10 cellular contexts compared by ENCODE assay signal in the genomic region with DNA sequence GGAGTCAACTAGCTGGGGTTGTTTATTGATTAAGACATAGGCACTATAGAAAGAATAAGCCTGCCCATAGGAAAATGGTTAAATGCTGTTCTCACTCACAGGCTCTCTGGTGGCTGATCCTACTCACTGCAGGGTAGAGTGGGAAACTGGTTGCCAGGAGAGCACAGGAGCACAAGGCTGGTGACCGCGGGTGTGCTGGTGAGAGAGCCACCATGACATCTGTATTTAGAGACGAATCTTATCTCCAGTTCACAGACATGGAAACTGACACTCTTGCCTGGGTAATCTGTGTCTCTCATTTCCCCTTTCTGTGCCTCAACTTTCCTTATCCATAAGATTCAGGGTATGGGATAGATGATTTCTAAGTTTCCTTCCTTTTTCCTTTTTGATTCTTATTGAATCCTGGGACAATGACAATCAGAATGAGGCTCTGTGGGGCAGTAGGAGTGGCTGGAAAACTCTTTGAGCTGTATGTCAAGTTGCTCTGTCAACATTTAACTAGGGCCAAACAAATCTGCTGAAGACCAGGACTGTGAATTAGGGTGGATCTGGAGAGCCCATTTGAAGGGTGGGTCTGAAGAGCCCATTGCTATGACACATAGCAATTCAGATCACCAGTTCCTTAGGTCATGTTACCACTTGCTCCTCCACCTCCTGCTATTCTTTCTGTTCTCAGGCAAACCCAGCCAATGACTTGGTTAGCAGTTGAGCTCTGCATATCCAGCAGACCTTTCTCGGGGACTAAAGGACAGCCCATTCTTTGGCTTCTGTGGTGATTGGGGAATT.
A peak's percentile ranks its signal among the peaks of the same experiment; 100 is the strongest.
DNase-seq lines count a peak whose midpoint lies in the region; ATAC-seq, FAIRE-seq and TF ChIP-seq lines count a peak whose summit lies in the region.
"Had no signal": no experiment of that assay in that cellular context is flagged by ENCODE, and none has a peak within 500 bp of the region (broad histone marks: within the 10 kb centered on the region; RNA-seq: fewer than 3 reads in every experiment).

No MANE protein-coding gene starts in this region.

- SMC1A ChIA-PET in GM12878 (lab: Charles Lee; ENCODE audit: uncharacterized antibody, unreplicated experiment) = no interaction called here

- in situ Hi-C loops in GM12878 (cut with MboI) = no loop called here

- H3K79me2 ChIP-seq in DND-41 (ENCODE audit: insufficient read depth, low read length) (no peaks in the 10 kb centered on the region), GM12878 (ENCODE audit: control insufficient read depth, insufficient read depth, low read length) (no peaks in the 10 kb centered on the region)

- WGBS in GM12878 (ENCODE audit: insufficient coverage, insufficient replicate concordance, low lambda C conversion rate, missing lambda C conversion rate) = 84% methylated on average over 4 of the region's 4 CpGs

- H3K27ac ChIP-seq in DND-41 (ENCODE audit: low read length) (no peak overlapping the region), GM12878 (ENCODE audit: control insufficient read depth, insufficient read depth) (no peak overlapping the region), lower lobe of right lung (no peak overlapping the region)

- H3K9ac ChIP-seq in DND-41 (ENCODE audit: low read depth, low read length) (no peak overlapping the region), GM12878 (ENCODE audit: control insufficient read depth, insufficient read depth, low read length) (no peak overlapping the region)

- H3K27me3 ChIP-seq in DND-41 (ENCODE audit: insufficient read depth, low read length, poor library complexity) (no peaks in the 10 kb centered on the region), GM12878 (replicated peaks in 1 of 2; ENCODE audit: control insufficient read depth in 2 of 2, insufficient read depth in 2 of 2, low read length in 1 of 2) (no peaks in the 10 kb centered on the region), lower lobe of right lung (ENCODE audit: low read depth) (no peaks in the 10 kb centered on the region)

- no peak overlapping the region for H2AFZ ChIP-seq in DND-41 (ENCODE audit: low read depth, low read length)
- no peak overlapping the region for H2AFZ ChIP-seq in GM12878 (ENCODE audit: control insufficient read depth, low read depth, low read length)

- no TSS peak for BruUV-seq in GM12878 (replicated peaks; lab: Mats Ljungman, UMichigan)

- H3K4me2 ChIP-seq in DND-41 (ENCODE audit: insufficient read depth, low read length) = no peak overlapping the region
- H3K4me2 ChIP-seq in GM12878 (ENCODE audit: control insufficient read depth, insufficient read depth) = no peak overlapping the region

- H3K4me1 ChIP-seq in DND-41 (ENCODE audit: insufficient read depth, low read length) (no peaks in the 10 kb centered on the region), GM12878 (ENCODE audit: control insufficient read depth, insufficient read depth, low read length) (no peaks in the 10 kb centered on the region), lower lobe of right lung (no peaks in the 10 kb centered on the region)

- no peak for TF ChIP-seq POLR2A in GM12878 (IDR thresholded peaks at IDR 0.05; ENCODE audit: low read depth, low read length)

- FAIRE-seq in GM12878 (lab: Jason Lieb, UNC) = no peak

- DNase-seq in DND-41 (no peak), LNCaP clone FGC (ENCODE audit: low read depth) (no peak), GM12878 (ENCODE audit: low read depth, low spot score) (no peak), lower lobe of right lung (no peak), KG1 (lab: John Stamatoyannopoulos, UW) (no peak), NCI-H446 (lab: John Stamatoyannopoulos, UW) (no peak)
- DNase-seq: anterior cingulate cortex, immature natural killer cell had no signal

- peak; percentile 21 for TF ChIP-seq CTCF in DND-41 (IDR thresholded peaks at IDR 0.05; ENCODE audit: borderline replicate concordance, extremely low read depth, low read length, poor library complexity, severe bottlenecking)
- TF ChIP-seq CTCF in LNCaP clone FGC (IDR thresholded peaks at IDR 0.05; ENCODE audit: control insufficient read depth, extremely low read depth, insufficient read depth) = 0 out of 2 replicates have a peak, but pooled peaks have one; percentile 7
- TF ChIP-seq CTCF in GM12878 (IDR thresholded peaks at IDR 0.05 in 2 of 3, conservative IDR thresholded peaks at IDR 0.05 in 1 of 3; ENCODE audit: control insufficient read depth in 2 of 3, extremely low read depth in 1 of 3, insufficient read depth in 1 of 3, low read depth in 3 of 3, low read length in 3 of 3) = 0 out of 6 replicates have a peak, but pooled peaks of 1 of the 3 experiments have one; percentile 0
- no peak for TF ChIP-seq CTCF in lower lobe of right lung (IDR thresholded peaks at IDR 0.05)

- ATAC-seq in DND-41 (ENCODE audit: insufficient read depth, low read depth) (peak; percentile 64; the same call in 2 of the 3 replicates), GM12878 (peak; percentile 52), lower lobe of right lung (peak; percentile 29 to 41), HG02623 (IDR thresholded peaks at IDR 0.05; ENCODE audit: unreplicated experiment) (no peak), GM18861 (IDR thresholded peaks at IDR 0.05; ENCODE audit: unreplicated experiment) (no peak)

- intact Hi-C loops in GM12878 (cut with micrococcal nuclease; ENCODE audit: unreplicated experiment) (no loop called here), lower lobe of right lung (cut with DNase I) (no loop called here)

- H4K20me1 ChIP-seq in DND-41 (ENCODE audit: insufficient read depth, low read length) (no peaks in the 10 kb centered on the region), GM12878 (ENCODE audit: control insufficient read depth, insufficient read depth) (no peaks in the 10 kb centered on the region)

- POLR2A ChIA-PET in GM12878 (lab: Charles Lee) = no interaction called here

- no peaks in the 10 kb centered on the region for H3K36me3 ChIP-seq in DND-41 (ENCODE audit: insufficient read depth, low read length)
- H3K36me3 ChIP-seq in GM12878 (ENCODE audit: control insufficient read depth in 2 of 2, insufficient read depth in 2 of 2, low read length in 1 of 2) = no peaks in the 10 kb centered on the region
- no peaks in the 10 kb centered on the region for H3K36me3 ChIP-seq in lower lobe of right lung

- RAD21 ChIA-PET in GM12878 (lab: Charles Lee; ENCODE audit: unreplicated experiment) = no interaction called here

- no peak for TF ChIP-seq EP300 in GM12878 (IDR thresholded peaks at IDR 0.05; ENCODE audit: borderline replicate concordance in 1 of 2, control insufficient read depth in 1 of 2, low read depth in 2 of 2, low read length in 2 of 2)

- 0 out of 2 replicates have a peak, but pooled peaks have one; percentile 18 for TF ChIP-seq RAD21 in GM12878 (IDR thresholded peaks at IDR 0.05; ENCODE audit: insufficient read depth, low read depth, low read length)

- H3K4me3 ChIP-seq in DND-41 (ENCODE audit: low read depth in 1 of 2, low read length in 2 of 2) (no peak overlapping the region), LNCaP clone FGC (ENCODE audit: low read depth, low read length) (no peak overlapping the region), GM12878 (no peak overlapping the region), lower lobe of right lung (no peak overlapping the region)

- CTCF ChIA-PET in GM12878 (lab: Yijun Ruan, JAX) = no interaction called here

- H3K9me3 ChIP-seq in DND-41 (ENCODE audit: insufficient read depth, low read length, severe bottlenecking) (no peaks in the 10 kb centered on the region), GM12878 (replicated peaks; ENCODE audit: control insufficient read depth, insufficient read depth, low read length) (no peaks in the 10 kb centered on the region; the same call in 2 of the 3 replicates), lower lobe of right lung (no peaks in the 10 kb centered on the region)

TF ChIP-seq in GM12878, 131 proteins besides CTCF, POLR2A, EP300 and RAD21 (continues in another document):
- TF ChIP-seq, protein P1, sequence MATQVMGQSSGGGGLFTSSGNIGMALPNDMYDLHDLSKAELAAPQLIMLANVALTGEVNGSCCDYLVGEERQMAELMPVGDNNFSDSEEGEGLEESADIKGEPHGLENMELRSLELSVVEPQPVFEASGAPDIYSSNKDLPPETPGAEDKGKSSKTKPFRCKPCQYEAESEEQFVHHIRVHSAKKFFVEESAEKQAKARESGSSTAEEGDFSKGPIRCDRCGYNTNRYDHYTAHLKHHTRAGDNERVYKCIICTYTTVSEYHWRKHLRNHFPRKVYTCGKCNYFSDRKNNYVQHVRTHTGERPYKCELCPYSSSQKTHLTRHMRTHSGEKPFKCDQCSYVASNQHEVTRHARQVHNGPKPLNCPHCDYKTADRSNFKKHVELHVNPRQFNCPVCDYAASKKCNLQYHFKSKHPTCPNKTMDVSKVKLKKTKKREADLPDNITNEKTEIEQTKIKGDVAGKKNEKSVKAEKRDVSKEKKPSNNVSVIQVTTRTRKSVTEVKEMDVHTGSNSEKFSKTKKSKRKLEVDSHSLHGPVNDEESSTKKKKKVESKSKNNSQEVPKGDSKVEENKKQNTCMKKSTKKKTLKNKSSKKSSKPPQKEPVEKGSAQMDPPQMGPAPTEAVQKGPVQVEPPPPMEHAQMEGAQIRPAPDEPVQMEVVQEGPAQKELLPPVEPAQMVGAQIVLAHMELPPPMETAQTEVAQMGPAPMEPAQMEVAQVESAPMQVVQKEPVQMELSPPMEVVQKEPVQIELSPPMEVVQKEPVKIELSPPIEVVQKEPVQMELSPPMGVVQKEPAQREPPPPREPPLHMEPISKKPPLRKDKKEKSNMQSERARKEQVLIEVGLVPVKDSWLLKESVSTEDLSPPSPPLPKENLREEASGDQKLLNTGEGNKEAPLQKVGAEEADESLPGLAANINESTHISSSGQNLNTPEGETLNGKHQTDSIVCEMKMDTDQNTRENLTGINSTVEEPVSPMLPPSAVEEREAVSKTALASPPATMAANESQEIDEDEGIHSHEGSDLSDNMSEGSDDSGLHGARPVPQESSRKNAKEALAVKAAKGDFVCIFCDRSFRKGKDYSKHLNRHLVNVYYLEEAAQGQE (IDR thresholded peaks at IDR 0.05; ENCODE audit: low read depth, low read length) = no peak
- TF ChIP-seq FOXK2 (IDR thresholded peaks at IDR 0.05) (no peak), STAT3 (IDR thresholded peaks at IDR 0.05; ENCODE audit: low read depth, low read length) (no peak), POU2F2 (IDR thresholded peaks at IDR 0.05; ENCODE audit: borderline replicate concordance, low read depth, low read length) (no peak)
- TF ChIP-seq, protein P2, sequence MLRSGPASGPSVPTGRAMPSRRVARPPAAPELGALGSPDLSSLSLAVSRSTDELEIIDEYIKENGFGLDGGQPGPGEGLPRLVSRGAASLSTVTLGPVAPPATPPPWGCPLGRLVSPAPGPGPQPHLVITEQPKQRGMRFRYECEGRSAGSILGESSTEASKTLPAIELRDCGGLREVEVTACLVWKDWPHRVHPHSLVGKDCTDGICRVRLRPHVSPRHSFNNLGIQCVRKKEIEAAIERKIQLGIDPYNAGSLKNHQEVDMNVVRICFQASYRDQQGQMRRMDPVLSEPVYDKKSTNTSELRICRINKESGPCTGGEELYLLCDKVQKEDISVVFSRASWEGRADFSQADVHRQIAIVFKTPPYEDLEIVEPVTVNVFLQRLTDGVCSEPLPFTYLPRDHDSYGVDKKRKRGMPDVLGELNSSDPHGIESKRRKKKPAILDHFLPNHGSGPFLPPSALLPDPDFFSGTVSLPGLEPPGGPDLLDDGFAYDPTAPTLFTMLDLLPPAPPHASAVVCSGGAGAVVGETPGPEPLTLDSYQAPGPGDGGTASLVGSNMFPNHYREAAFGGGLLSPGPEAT (IDR thresholded peaks at IDR 0.05; ENCODE audit: low read depth) = no peak

Comparison
In these comparisons a context has a peak if more than half of its experiments do, and no peak if none do; other contexts are left out.
1. ATAC-seq: peak in DND-41 (single experiment), GM12878 (single experiment) and lower lobe of right lung (2 of 2); none in HG02623 (single experiment) and GM18861 (single experiment).